ENCODE assay signal across 17 cellular contexts in the genomic region with DNA sequence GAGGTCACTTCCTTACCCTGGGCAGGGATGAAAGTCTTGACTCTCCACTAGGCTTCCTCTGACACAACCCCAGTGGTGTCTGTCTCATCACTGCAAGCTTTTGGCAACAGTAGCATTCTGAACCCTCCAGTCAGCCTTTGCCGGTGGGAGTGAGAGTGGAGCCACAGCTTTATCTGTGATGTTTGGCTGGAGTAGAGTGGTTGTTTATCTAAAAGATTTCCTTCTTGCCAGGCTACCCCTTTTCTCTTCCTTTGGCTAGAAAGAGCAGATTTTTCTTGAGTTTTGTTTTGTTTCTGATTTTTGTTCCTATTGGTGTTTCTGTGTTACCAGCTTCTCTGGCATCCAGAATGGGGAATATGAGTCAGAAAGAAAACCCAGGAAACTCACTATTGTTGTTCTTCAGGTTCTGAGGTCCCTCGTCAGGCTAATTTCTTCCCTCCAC.
DNase-seq lines count a peak whose midpoint lies in the region; ATAC-seq, FAIRE-seq and TF ChIP-seq lines count a peak whose summit lies in the region.
"Had no signal": no experiment of that assay in that cellular context is flagged by ENCODE, and none has a peak within 500 bp of the region (broad histone marks: within the 10 kb centered on the region; RNA-seq: fewer than 3 reads in every experiment).

No MANE protein-coding gene starts in this region.

- TF ChIP-seq EP300 in HepG2 (IDR thresholded peaks at IDR 0.05; ENCODE audit: low read depth in 2 of 2, low read length in 2 of 2) = no peak
- no peak for TF ChIP-seq EP300 in HepG2 (CRISPR knock-in tag; IDR thresholded peaks at IDR 0.05; ENCODE audit: borderline replicate concordance)

- no TSS peak for BruUV-seq in HepG2 (replicated peaks; lab: Mats Ljungman, UMichigan)

- H3K27me3 ChIP-seq in HepG2 (ENCODE audit: control insufficient read depth in 1 of 2, insufficient read depth in 2 of 2, low read length in 2 of 2) (no peaks in the 10 kb centered on the region), H7 (ENCODE audit: control insufficient read depth, insufficient read depth, low read length) (no peaks in the 10 kb centered on the region), prostate gland (replicated peaks; ENCODE audit: insufficient read depth) (no peaks in the 10 kb centered on the region)
- H3K27me3 ChIP-seq: body of pancreas had no signal

- H3K4me3 Mint-ChIP-seq in chondrocyte (ENCODE audit: unreplicated experiment) = no peak overlapping the region
- H3K4me3 Mint-ChIP-seq in effector memory CD8-positive, alpha-beta T cell = no peak overlapping the region
- H3K4me3 Mint-ChIP-seq: activated T-cell treated with anti-CD3 and anti-CD28 coated beads, Interleukin-2, amount 50 U/mL, for 24 hours; IgD-negative memory B cell had no signal

- H3K79me2 ChIP-seq in HepG2 (ENCODE audit: insufficient read depth, low read length) = no peaks in the 10 kb centered on the region

- CTCF ChIA-PET in HepG2 (lab: Yijun Ruan, JAX; ENCODE audit: low intra/inter-chr PET ratio, low total read pairs) = no interaction called here

- no peak for TF ChIP-seq RAD21 in HepG2 (CRISPR knock-in tag; IDR thresholded peaks at IDR 0.05)

- no peaks in the 10 kb centered on the region for H4K20me1 ChIP-seq in HepG2 (ENCODE audit: insufficient read depth, low read length)

- no peak for TF ChIP-seq POLR2A in HepG2 (IDR thresholded peaks at IDR 0.05; ENCODE audit: insufficient read depth in 1 of 2, low read depth in 2 of 2, low read length in 2 of 2)
- no peak for TF ChIP-seq POLR2A in prostate gland (IDR thresholded peaks at IDR 0.05)

- no peak for FAIRE-seq in HepG2 (lab: Jason Lieb, UNC)
- FAIRE-seq: endometrium had no signal

- TF ChIP-seq CTCF in AG10803 (conservative IDR thresholded peaks at IDR 0.05; ENCODE audit: low read length) = 0 out of 2 replicates have a peak, but pooled peaks have one; percentile 6
- no peak for TF ChIP-seq CTCF in chondrocyte (IDR thresholded peaks at IDR 0.05)
- no peak for TF ChIP-seq CTCF in HepG2 (CRISPR knock-in tag; IDR thresholded peaks at IDR 0.05)
- no peak for TF ChIP-seq CTCF in prostate gland (IDR thresholded peaks at IDR 0.05)

- DNase-seq in AG10803 (ENCODE audit: low read depth) (peak; percentile 25), NCI-H226 (peak; percentile 66), chondrocyte (ENCODE audit: low spot score) (no peak), HepG2 (ENCODE audit: low spot score) (no peak), NCI-H1694 treated with DMSO at 0.1 percent for 48 hours (lab: John Stamatoyannopoulos, UW) (no peak), H7 (no peak), prostate gland (ENCODE audit: low spot score) (no peak)
- no peak for DNase-seq in effector memory CD8-positive, alpha-beta T cell
- DNase-seq: activated T-cell treated with anti-CD3 and anti-CD28 coated beads, Interleukin-2, amount 50 U/mL, for 24 hours; AML-193; body of pancreas; NCI-H1436; NCI-H748 treated with DMSO at 0.1 percent for 48 hours; occipital lobe; SHP77 treated with DMSO at 0.1 percent for 48 hours had no signal

- H3K36me3 Mint-ChIP-seq in chondrocyte (ENCODE audit: low read depth) = peaks cover 6% of the 10 kb centered on the region
- H3K36me3 Mint-ChIP-seq in effector memory CD8-positive, alpha-beta T cell (ENCODE audit: insufficient read depth) = no peaks in the 10 kb centered on the region

- H3K4me2 ChIP-seq in HepG2 (ENCODE audit: low read depth, low read length) = peak overlapping the region; percentile 59

- peak overlapping the region; percentile 88 for H3K27ac Mint-ChIP-seq in chondrocyte (ENCODE audit: unreplicated experiment)
- no peak overlapping the region for H3K27ac Mint-ChIP-seq in effector memory CD8-positive, alpha-beta T cell
- H3K27ac Mint-ChIP-seq: activated T-cell treated with anti-CD3 and anti-CD28 coated beads, Interleukin-2, amount 50 U/mL, for 24 hours; IgD-negative memory B cell had no signal

- no peaks in the 10 kb centered on the region for H3K36me3 ChIP-seq in HepG2 (replicated peaks in 1 of 2; ENCODE audit: control insufficient read depth in 1 of 2, insufficient read depth in 2 of 2, low read length in 2 of 2)
- no peaks in the 10 kb centered on the region for H3K36me3 ChIP-seq in H7 (replicated peaks; ENCODE audit: control insufficient read depth, insufficient read depth, low read length)
- no peaks in the 10 kb centered on the region for H3K36me3 ChIP-seq in prostate gland

- intact Hi-C loops in HepG2 (cut with micrococcal nuclease; ENCODE audit: unreplicated experiment) = no loop called here
- intact Hi-C loops in prostate gland (cut with DNase I) = no loop called here

- POLR2A ChIA-PET in HepG2 (lab: Yijun Ruan, JAX) = no interaction called here

- 2% methylated on average over 2 of the region's 2 CpGs for WGBS in HepG2 (ENCODE audit: low lambda C conversion rate)
- WGBS in prostate gland = 72% methylated on average over 2 of the region's 2 CpGs

- peaks cover 57% of the 10 kb centered on the region for H3K4me1 ChIP-seq in HepG2 (ENCODE audit: insufficient read depth, low read length)
- H3K4me1 ChIP-seq in prostate gland (replicated peaks) = no peaks in the 10 kb centered on the region

- H3K9me3 Mint-ChIP-seq in chondrocyte (ENCODE audit: low read depth) = peaks cover 12% of the 10 kb centered on the region
- peaks cover 1 to 7% of the 10 kb centered on the region in 2 donors for H3K9me3 Mint-ChIP-seq in effector memory CD8-positive, alpha-beta T cell

- H3K27me3 Mint-ChIP-seq in chondrocyte (ENCODE audit: low read depth) = no peaks in the 10 kb centered on the region
- H3K27me3 Mint-ChIP-seq in effector memory CD8-positive, alpha-beta T cell = peaks cover 9 to 11% of the 10 kb centered on the region in 2 donors
- H3K27me3 Mint-ChIP-seq: activated T-cell treated with anti-CD3 and anti-CD28 coated beads, Interleukin-2, amount 50 U/mL, for 24 hours; IgD-negative memory B cell had no signal

- H3K9me3 ChIP-seq in HepG2 (ENCODE audit: low read length) (peaks cover 5% of the 10 kb centered on the region; the same call in 1 of the 2 replicates), prostate gland (no peaks in the 10 kb centered on the region)
- H3K9me3 ChIP-seq: body of pancreas had no signal

- peak; percentile 80 for ATAC-seq in HepG2
- no peak for ATAC-seq in effector memory CD8-positive, alpha-beta T cell (replicated peaks)
- ATAC-seq: body of pancreas had no signal

- H3K27ac ChIP-seq in HepG2 (ENCODE audit: extremely low read length, insufficient read depth, low read length) = peak overlapping the region; percentile 34
- H3K27ac ChIP-seq in prostate gland = no peak overlapping the region
- H3K27ac ChIP-seq: body of pancreas had no signal

- no peak overlapping the region for H3K9ac ChIP-seq in HepG2 (ENCODE audit: insufficient read depth, low read depth, low read length)

- peaks cover 21% of the 10 kb centered on the region for H3K4me1 Mint-ChIP-seq in chondrocyte (ENCODE audit: low read depth)
- H3K4me1 Mint-ChIP-seq in effector memory CD8-positive, alpha-beta T cell (ENCODE audit: low read depth in 2 of 2) = peaks cover 0 to 5% of the 10 kb centered on the region in 2 donors
- H3K4me1 Mint-ChIP-seq: IgD-negative memory B cell had no signal

- no peak overlapping the region for H2AFZ ChIP-seq in HepG2 (ENCODE audit: low read length)

- in situ Hi-C loops in HepG2 (cut with HindIII; ENCODE audit: extremely low pct_ligation_motif_present, low pct_unique_long_range_greater_than_20kb) = no loop called here

- H3K4me3 ChIP-seq in AG10803 (ENCODE audit: low read length) = no peak overlapping the region
- H3K4me3 ChIP-seq in HepG2 (replicated peaks in 1 of 3; ENCODE audit: insufficient read depth in 1 of 3, low read depth in 2 of 3, low read length in 3 of 3) = peak overlapping the region in 2 of 3 experiments; percentile 11 to 24; a peak in 3 of 6 replicates
- H3K4me3 ChIP-seq in H7 (ENCODE audit: insufficient read depth, low read depth, low read length) = no peak overlapping the region
- H3K4me3 ChIP-seq in prostate gland = no peak overlapping the region
- H3K4me3 ChIP-seq: body of pancreas had no signal

TF ChIP-seq in HepG2, 621 proteins besides CTCF, POLR2A, EP300 and RAD21 (continues in another document):
- TF ChIP-seq ZBTB7B (CRISPR knock-in tag; IDR thresholded peaks at IDR 0.05) (peak; percentile 45; the same call in 1 of the 2 replicates), ZFP62 (CRISPR knock-in tag; IDR thresholded peaks at IDR 0.05) (no peak), ZBTB1 (CRISPR knock-in tag; IDR thresholded peaks at IDR 0.05; ENCODE audit: borderline replicate concordance) (no peak), ZNF496 (CRISPR knock-in tag; IDR thresholded peaks at IDR 0.05; ENCODE audit: insufficient replicate concordance) (no peak), GTF2F1 (IDR thresholded peaks at IDR 0.05; ENCODE audit: low read length) (no peak), PHB2 (IDR thresholded peaks at IDR 0.05; ENCODE audit: partially characterized antibody) (no peak), TEAD3 (CRISPR knock-in tag; optimal IDR thresholded peaks at IDR 0.05; ENCODE audit: borderline replicate concordance) (peak; percentile 28), POLR2G (IDR thresholded peaks at IDR 0.05; ENCODE audit: low read depth, low read length) (no peak), EHMT2 (IDR thresholded peaks at IDR 0.05; ENCODE audit: borderline replicate concordance, low read depth, low read length) (no peak), ZNF788 (CRISPR knock-in tag; IDR thresholded peaks at IDR 0.05; ENCODE audit: borderline replicate concordance) (no peak)
- TF ChIP-seq, protein P1, sequence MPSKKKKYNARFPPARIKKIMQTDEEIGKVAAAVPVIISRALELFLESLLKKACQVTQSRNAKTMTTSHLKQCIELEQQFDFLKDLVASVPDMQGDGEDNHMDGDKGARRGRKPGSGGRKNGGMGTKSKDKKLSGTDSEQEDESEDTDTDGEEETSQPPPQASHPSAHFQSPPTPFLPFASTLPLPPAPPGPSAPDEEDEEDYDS (CRISPR knock-in tag; IDR thresholded peaks at IDR 0.05) = no peak
- TF ChIP-seq, protein P2, sequence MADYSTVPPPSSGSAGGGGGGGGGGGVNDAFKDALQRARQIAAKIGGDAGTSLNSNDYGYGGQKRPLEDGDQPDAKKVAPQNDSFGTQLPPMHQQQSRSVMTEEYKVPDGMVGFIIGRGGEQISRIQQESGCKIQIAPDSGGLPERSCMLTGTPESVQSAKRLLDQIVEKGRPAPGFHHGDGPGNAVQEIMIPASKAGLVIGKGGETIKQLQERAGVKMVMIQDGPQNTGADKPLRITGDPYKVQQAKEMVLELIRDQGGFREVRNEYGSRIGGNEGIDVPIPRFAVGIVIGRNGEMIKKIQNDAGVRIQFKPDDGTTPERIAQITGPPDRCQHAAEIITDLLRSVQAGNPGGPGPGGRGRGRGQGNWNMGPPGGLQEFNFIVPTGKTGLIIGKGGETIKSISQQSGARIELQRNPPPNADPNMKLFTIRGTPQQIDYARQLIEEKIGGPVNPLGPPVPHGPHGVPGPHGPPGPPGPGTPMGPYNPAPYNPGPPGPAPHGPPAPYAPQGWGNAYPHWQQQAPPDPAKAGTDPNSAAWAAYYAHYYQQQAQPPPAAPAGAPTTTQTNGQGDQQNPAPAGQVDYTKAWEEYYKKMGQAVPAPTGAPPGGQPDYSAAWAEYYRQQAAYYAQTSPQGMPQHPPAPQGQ (CRISPR knock-in tag; IDR thresholded peaks at IDR 0.05; ENCODE audit: borderline replicate concordance) = no peak

Comparison
In these comparisons a context has a peak if more than half of its experiments do, and no peak if none do; other contexts are left out.
1. DNase-seq: peak in AG10803 (single experiment) and NCI-H226 (single experiment); none in chondrocyte (single experiment), HepG2 (single experiment), NCI-H1694 treated with DMSO at 0.1 percent for 48 hours (single experiment), H7 (single experiment), prostate gland (single experiment) and effector memory CD8-positive, alpha-beta T cell (0 of 3).
2. H3K4me3 ChIP-seq: peak in HepG2 (2 of 3); none in AG10803 (single experiment), H7 (single experiment) and prostate gland (0 of 2).